In genomic region chr7:89023902-89024301, GRCh38 we compare ENCODE assay signal across 26 cellular contexts.
A peak's percentile ranks its signal among the peaks of the same experiment; 100 is the strongest.
DNase-seq lines count a peak whose midpoint lies in the region; ATAC-seq, FAIRE-seq and TF ChIP-seq lines count a peak whose summit lies in the region.
"Had no signal": no experiment of that assay in that cellular context is flagged by ENCODE, and none has a peak within 500 bp of the region (broad histone marks: within the 10 kb centered on the region; RNA-seq: fewer than 3 reads in every experiment).

No MANE protein-coding gene starts in this region.

- H3K27me3 ChIP-seq in astrocyte (ENCODE audit: insufficient read depth, low read length): no peaks in the 10 kb centered on the region
- no peaks in the 10 kb centered on the region for H3K27me3 ChIP-seq in right lobe of liver

- H3K9me3 Mint-ChIP-seq in astrocyte (ENCODE audit: unreplicated experiment): peaks cover 3% of the 10 kb centered on the region

- FAIRE-seq in astrocyte (lab: Jason Lieb, UNC): no peak
- FAIRE-seq: G401.6, HTR-8/SVneo, K562 had no signal

- no peaks in the 10 kb centered on the region for H3K27me3 Mint-ChIP-seq in astrocyte (ENCODE audit: low read depth, unreplicated experiment)
- H3K27me3 Mint-ChIP-seq: CD4-positive, alpha-beta memory T cell had no signal

- H3K4me1 ChIP-seq in astrocyte (ENCODE audit: insufficient read depth, low read length) (no peaks in the 10 kb centered on the region), right lobe of liver (no peaks in the 10 kb centered on the region)

- no peaks in the 10 kb centered on the region for H3K36me3 Mint-ChIP-seq in astrocyte (ENCODE audit: low read depth, unreplicated experiment)
- H3K36me3 Mint-ChIP-seq: CD4-positive, alpha-beta memory T cell had no signal

- no peak overlapping the region for H3K9ac ChIP-seq in astrocyte (ENCODE audit: low read length)

- H3K4me3 Mint-ChIP-seq in astrocyte (ENCODE audit: unreplicated experiment): no peak overlapping the region
- H3K4me3 Mint-ChIP-seq: CD4-positive, alpha-beta memory T cell had no signal

- intact Hi-C loops in right lobe of liver (cut with DNase I): no loop called here

- TF ChIP-seq CTCF in AG10803 (conservative IDR thresholded peaks at IDR 0.05; ENCODE audit: low read length) (no peak), astrocyte (IDR thresholded peaks at IDR 0.05; ENCODE audit: insufficient read depth, low read depth, low read length) (no peak), right lobe of liver (IDR thresholded peaks at IDR 0.05) (no peak)

- TF ChIP-seq POLR2A in right lobe of liver (IDR thresholded peaks at IDR 0.05): no peak

- H3K4me3 ChIP-seq in AG10803 (ENCODE audit: low read length) (no peak overlapping the region), astrocyte (ENCODE audit: insufficient read depth, low read depth, low read length) (no peak overlapping the region), right lobe of liver (no peak overlapping the region)
- H3K4me3 ChIP-seq: K562, SK-N-MC had no signal

- H3K4me2 ChIP-seq in astrocyte (ENCODE audit: low read length): no peak overlapping the region

- WGBS in right lobe of liver (ENCODE audit: insufficient coverage, low coverage, low lambda C conversion rate, missing lambda C conversion rate): 45% methylated on average over 1 of the region's 1 CpG

- DNase-seq in AG10803 (ENCODE audit: low read depth): peak; percentile 2
- DNase-seq in NAMALWA (ENCODE audit: low spot score): peak; percentile 72
- peak; percentile 8 for DNase-seq in astrocyte (ENCODE audit: low read depth)
- DNase-seq in myocyte (ENCODE audit: low read depth): peak; percentile 16
- DNase-seq in right lobe of liver: no peak
- DNase-seq in AML-193 (lab: John Stamatoyannopoulos, UW): no peak
- no peak for DNase-seq in pons (ENCODE audit: low spot score)
- DNase-seq: C1 segment of cervical spinal cord; CD4-positive, alpha-beta memory T cell; COR-L47; H7; Kasumi-1; MV-4-11; NCI-H1105 treated with DMSO at 0.1 percent for 48 hours; NCI-H146; NCI-H1930; NCI-H446 treated with DMSO at 0.1 percent for 48 hours; NCI-H82; SHP77 had no signal

- H2AFZ ChIP-seq in astrocyte (ENCODE audit: low read depth, low read length): no peak overlapping the region

- no peaks in the 10 kb centered on the region for H4K20me1 ChIP-seq in astrocyte (ENCODE audit: insufficient read depth, low read length)

- no peak overlapping the region for H3K27ac ChIP-seq in astrocyte (ENCODE audit: low read depth, low read length)
- no peak overlapping the region for H3K27ac ChIP-seq in right lobe of liver
- H3K27ac ChIP-seq: 22Rv1, RWPE1 had no signal

- ATAC-seq in right lobe of liver (no peak), HG03025 (IDR thresholded peaks at IDR 0.05; ENCODE audit: low FRiP score, unreplicated experiment) (no peak)
- ATAC-seq: K562 had no signal

- H3K36me3 ChIP-seq in astrocyte (ENCODE audit: insufficient read depth, low read length) (no peaks in the 10 kb centered on the region), right lobe of liver (no peaks in the 10 kb centered on the region)

- no peak overlapping the region for H3K27ac Mint-ChIP-seq in astrocyte (ENCODE audit: unreplicated experiment)
- H3K27ac Mint-ChIP-seq: CD4-positive, alpha-beta memory T cell had no signal

- H3K4me1 Mint-ChIP-seq in astrocyte (ENCODE audit: low read depth, unreplicated experiment): peaks cover 32% of the 10 kb centered on the region
- H3K4me1 Mint-ChIP-seq: CD4-positive, alpha-beta memory T cell had no signal

- no peaks in the 10 kb centered on the region for H3K9me3 ChIP-seq in astrocyte (ENCODE audit: insufficient read depth, low read depth, low read length)
- H3K9me3 ChIP-seq in right lobe of liver: no peaks in the 10 kb centered on the region

- H3K79me2 ChIP-seq in astrocyte (ENCODE audit: insufficient read depth, low read length): no peaks in the 10 kb centered on the region

Comparison
In these comparisons a context has a peak if more than half of its experiments do, and no peak if none do; other contexts are left out.
1. DNase-seq: peak in AG10803 (single experiment), NAMALWA (single experiment), astrocyte (single experiment) and myocyte (single experiment); none in right lobe of liver (0 of 3), AML-193 (0 of 2) and pons (single experiment).